Comparison of ENCODE assay signal across 20 cellular contexts in genomic region chr13:20977394-20977793, GRCh38.
DNase-seq lines count a peak whose midpoint lies in the region; ATAC-seq, FAIRE-seq and TF ChIP-seq lines count a peak whose summit lies in the region.
"Had no signal": no experiment of that assay in that cellular context is flagged by ENCODE, and none has a peak within 500 bp of the region (broad histone marks: within the 10 kb centered on the region; RNA-seq: fewer than 3 reads in every experiment).

No MANE protein-coding gene starts in this region.

- peaks cover 22 to 24% of the 10 kb centered on the region in 2 donors for H3K36me3 Mint-ChIP-seq in stimulated activated naive B cell treated with anti-CD40 and anti-IgM and Interleukin-4, amounts not matched to agents 10 μg/mL and 1 μg/mL and 100 μg/mL, for 72 hours

- no peak overlapping the region for H3K56ac ChIP-seq in IMR-90 (ENCODE audit: extremely low read depth, insufficient read depth, low read length)

- peak; percentile 90 for FAIRE-seq in TTC549 (lab: Jason Lieb, UNC)
- peak; percentile 82 for FAIRE-seq in frontal cortex (lab: Jason Lieb, UNC)
- FAIRE-seq: HTR-8/SVneo had no signal

- TF ChIP-seq CTCF in IMR-90 (conservative IDR thresholded peaks at IDR 0.05; ENCODE audit: low read depth, low read length): no peak

- BruUV-seq in IMR-90 (replicated peaks; lab: Mats Ljungman, UMichigan): no TSS peak

- no peak overlapping the region for H3K18ac ChIP-seq in IMR-90 (ENCODE audit: low read depth, low read length)

- no peaks in the 10 kb centered on the region for H3K9me3 Mint-ChIP-seq in stimulated activated naive B cell treated with anti-CD40 and anti-IgM and Interleukin-4, amounts not matched to agents 10 μg/mL and 1 μg/mL and 100 μg/mL, for 72 hours
- H3K9me3 Mint-ChIP-seq: CD8-positive, alpha-beta memory T cell; GM23338 had no signal

- intact Hi-C loops in IMR-90 (cut with micrococcal nuclease): no loop called here

- no peak overlapping the region for H2BK20ac ChIP-seq in IMR-90 (ENCODE audit: low read depth, low read length)

- peaks cover 51 to 80% of the 10 kb centered on the region in 2 experiments for H3K79me1 ChIP-seq in IMR-90 (ENCODE audit: low read depth in 1 of 2, low read length in 2 of 2)

- H3K9me3 ChIP-seq in BLaER1 (peaks cover 17% of the 10 kb centered on the region), IMR-90 (ENCODE audit: control insufficient read depth, insufficient read depth, low read length) (no peaks in the 10 kb centered on the region)
- H3K9me3 ChIP-seq: MG63 had no signal

- no peak overlapping the region for H2AK9ac ChIP-seq in IMR-90 (replicated peaks; ENCODE audit: low read depth, low read length, poor library complexity)

- H3K9me1 ChIP-seq in IMR-90 (ENCODE audit: insufficient read depth, low read length): peaks cover 5% of the 10 kb centered on the region; the same call in 1 of the 2 replicates

- no peak overlapping the region for H2BK5ac ChIP-seq in IMR-90 (ENCODE audit: low read depth, low read length, poor library complexity, severe bottlenecking)

- no peak overlapping the region for H2AFZ ChIP-seq in IMR-90 (replicated peaks; ENCODE audit: low read length, poor library complexity)
- H2AFZ ChIP-seq: GM23338 had no signal

- no peak overlapping the region for H3K4me3 Mint-ChIP-seq in stimulated activated naive B cell treated with anti-CD40 and anti-IgM and Interleukin-4, amounts not matched to agents 10 μg/mL and 1 μg/mL and 100 μg/mL, for 72 hours
- H3K4me3 Mint-ChIP-seq: CD8-positive, alpha-beta memory T cell; GM23338 had no signal

- TF ChIP-seq RAD21 in IMR-90 (IDR thresholded peaks at IDR 0.05; ENCODE audit: low read length): no peak

- no peak overlapping the region for H4K8ac ChIP-seq in IMR-90 (ENCODE audit: low read depth in 2 of 2, low read length in 2 of 2)

- H3K4me3 ChIP-seq in BLaER1 (no peak overlapping the region), IMR-90 (ENCODE audit: insufficient read depth, low read depth, low read length) (no peak overlapping the region)
- H3K4me3 ChIP-seq: GM23338, MG63 had no signal

- H3K4me2 ChIP-seq in BLaER1 (peak overlapping the region; percentile 53; the same call in 1 of the 2 replicates), IMR-90 (ENCODE audit: low read depth, low read length) (no peak overlapping the region)
- H3K4me2 ChIP-seq: GM23338 had no signal

- H2BK15ac ChIP-seq in IMR-90 (ENCODE audit: low read depth, low read length): no peak overlapping the region

- H4K20me1 ChIP-seq in BLaER1 (no peaks in the 10 kb centered on the region), IMR-90 (ENCODE audit: insufficient read depth, low read length) (peaks cover 18% of the 10 kb centered on the region)

- H3K27ac ChIP-seq in BLaER1: peak overlapping the region; percentile 75; the same call in 1 of the 2 replicates
- no peak overlapping the region for H3K27ac ChIP-seq in IMR-90 (ENCODE audit: insufficient read depth, low read length)

- POLR2A ChIA-PET in IMR-90 (lab: Charles Lee; ENCODE audit: unreplicated experiment): no interaction called here

- dilution Hi-C loops in IMR-90 (cut with HindIII; ENCODE audit: low sequenced_read_pairs, unreplicated experiment): no loop called here

- H3K9ac ChIP-seq in BLaER1 (no peak overlapping the region), IMR-90 (ENCODE audit: low read depth, low read length) (no peak overlapping the region)

- H3K27ac Mint-ChIP-seq in stimulated activated naive B cell treated with anti-CD40 and anti-IgM and Interleukin-4, amounts not matched to agents 10 μg/mL and 1 μg/mL and 100 μg/mL, for 72 hours: no peak overlapping the region
- H3K27ac Mint-ChIP-seq: CD8-positive, alpha-beta memory T cell; GM23338 had no signal

- WGBS in IMR-90 (ENCODE audit: extremely low coverage in 2 of 2, insufficient read length in 1 of 2), 2 experiments: no CpG with 5 or more reads among the region's 2 CpGs

- no peak overlapping the region for H4K91ac ChIP-seq in IMR-90 (ENCODE audit: insufficient read depth, low read depth, low read length)

- no peak overlapping the region for H2AK5ac ChIP-seq in IMR-90 (ENCODE audit: low read depth, low read length)

- peaks cover 77% of the 10 kb centered on the region for H3K36me3 ChIP-seq in BLaER1
- H3K36me3 ChIP-seq in IMR-90 (ENCODE audit: control insufficient read depth, insufficient read depth, low read length): peaks cover 70% of the 10 kb centered on the region

- peaks cover 45% of the 10 kb centered on the region for H3K4me1 ChIP-seq in BLaER1
- H3K4me1 ChIP-seq in IMR-90 (ENCODE audit: control insufficient read depth, insufficient read depth, low read length): no peaks in the 10 kb centered on the region

- H4K5ac ChIP-seq in IMR-90 (ENCODE audit: low read depth, low read length): no peak overlapping the region

- in situ Hi-C loops in IMR-90 (cut with MboI; ENCODE audit: low sequenced_read_pairs): no loop called here

- no peak overlapping the region for H3K14ac ChIP-seq in IMR-90 (replicated peaks; ENCODE audit: low read depth, low read length)

- H3K23ac ChIP-seq in IMR-90 (ENCODE audit: low read depth, low read length): no peak overlapping the region

- CTCF ChIA-PET in IMR-90 (lab: Yijun Ruan, JAX): no interaction called here

- H3K27me3 Mint-ChIP-seq in stimulated activated naive B cell treated with anti-CD40 and anti-IgM and Interleukin-4, amounts not matched to agents 10 μg/mL and 1 μg/mL and 100 μg/mL, for 72 hours: no peaks in the 10 kb centered on the region

- H3K4me1 Mint-ChIP-seq in stimulated activated naive B cell treated with anti-CD40 and anti-IgM and Interleukin-4, amounts not matched to agents 10 μg/mL and 1 μg/mL and 100 μg/mL, for 72 hours: no peaks in the 10 kb centered on the region
- H3K4me1 Mint-ChIP-seq: CD8-positive, alpha-beta memory T cell; GM23338 had no signal

- no peak overlapping the region for H3K4ac ChIP-seq in IMR-90 (ENCODE audit: low read depth, low read length)

- no peak for TF ChIP-seq POLR2A in IMR-90 (IDR thresholded peaks at IDR 0.05; ENCODE audit: low read depth, low read length)

- H3K27me3 ChIP-seq in BLaER1: no peaks in the 10 kb centered on the region
- no peaks in the 10 kb centered on the region for H3K27me3 ChIP-seq in IMR-90 (ENCODE audit: control insufficient read depth, insufficient read depth, low read length)
- H3K27me3 ChIP-seq: MG63 had no signal

- no peak for DNase-seq in IMR-90
- DNase-seq in frontal cortex (ENCODE audit: low spot score in 2 of 2): no peak
- DNase-seq in stimulated activated CD4-positive, alpha-beta T cell treated with anti-CD3 and anti-CD28 coated beads, Interleukin-2, amount 100 ng/mL, for 48 hours: no peak
- no peak for DNase-seq in stimulated activated naive B cell treated with anti-CD40 and anti-IgM and Interleukin-4, amounts not matched to agents 10 μg/mL and 1 μg/mL and 100 μg/mL, for 72 hours
- DNase-seq: C1 segment of cervical spinal cord; CD8-positive, alpha-beta memory T cell; DMS53; HCEC 1CT; Kasumi-1; MG63; NCI-H1417 treated with DMSO at 0.1 percent for 48 hours; NCI-H1930; NCI-H345; NCI-H524 treated with DMSO at 0.1 percent for 48 hours; PC-3 had no signal

- ATAC-seq in IMR-90 (ENCODE audit: low read depth): no peak
- ATAC-seq in GM21723 (IDR thresholded peaks at IDR 0.05; ENCODE audit: unreplicated experiment): no peak
- ATAC-seq in stimulated activated naive B cell treated with anti-CD40 and anti-IgM and Interleukin-4, amounts not matched to agents 10 μg/mL and 1 μg/mL and 100 μg/mL, for 72 hours (replicated peaks): no peak
- ATAC-seq: GM23338, PC-3 had no signal

- H2BK120ac ChIP-seq in IMR-90 (ENCODE audit: low read depth, low read length): no peak overlapping the region

TF ChIP-seq in IMR-90, 13 proteins besides CTCF, POLR2A, EP300 and RAD21:
- TF ChIP-seq MXI1 (IDR thresholded peaks at IDR 0.05; ENCODE audit: borderline replicate concordance, low read depth, low read length): no peak
- TF ChIP-seq CEBPB (IDR thresholded peaks at IDR 0.05; ENCODE audit: low read depth, low read length): peak; percentile 22; the same call in 1 of the 2 replicates
- no peak for TF ChIP-seq BHLHE40 (IDR thresholded peaks at IDR 0.05; ENCODE audit: low read depth, low read length)
- no peak for TF ChIP-seq NFE2L2 (IDR thresholded peaks at IDR 0.05; ENCODE audit: low read depth, low read length)
